1 cellular context compared by ENCODE assay signal in the genomic region with DNA sequence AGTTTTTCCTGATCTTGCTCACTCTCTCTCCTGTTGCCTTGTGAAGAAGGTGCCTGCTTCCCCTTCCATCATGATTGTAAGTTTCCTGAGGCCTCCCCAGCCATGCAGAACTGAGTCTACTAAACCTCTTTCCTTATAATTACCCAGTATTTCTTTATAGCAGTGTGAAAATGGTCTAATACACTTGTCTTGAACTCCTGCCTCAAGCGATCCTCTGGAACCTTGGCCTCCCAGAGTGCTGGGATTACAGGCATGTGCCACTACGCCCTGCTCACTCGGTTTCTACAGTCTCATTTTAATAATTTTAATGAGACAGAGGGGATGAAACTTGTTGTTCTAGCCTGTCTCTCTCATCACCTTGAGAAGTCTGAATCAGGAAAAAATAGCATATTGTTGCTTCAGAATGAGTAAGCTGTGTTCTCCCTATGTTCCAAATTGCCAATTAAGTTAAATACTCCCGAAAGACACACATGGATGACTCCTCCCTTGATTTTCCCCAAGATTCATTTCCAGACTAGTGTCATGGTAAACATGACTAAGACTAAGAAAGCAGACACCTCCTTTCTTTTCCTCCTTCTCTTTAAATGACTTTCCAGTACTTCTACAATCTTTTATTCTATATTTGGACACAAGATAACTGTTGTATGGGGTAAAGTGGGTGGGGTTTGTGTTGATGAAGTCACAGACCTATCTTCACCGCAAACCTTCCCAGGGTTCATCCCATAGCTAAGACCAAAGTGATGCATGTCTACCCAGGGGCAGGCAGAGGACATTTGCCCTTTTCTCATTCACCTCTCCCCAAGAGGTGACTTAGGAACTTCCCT.
TF ChIP-seq lines count a peak whose summit lies in the region.

No MANE protein-coding gene starts in this region.

TF ChIP-seq in GM12878, 131 proteins besides CTCF, POLR2A, EP300 and RAD21 (continues in another document):
- TF ChIP-seq MTA2 (IDR thresholded peaks at IDR 0.05; ENCODE audit: low read depth) (peak; percentile 99), SPI1 (IDR thresholded peaks at IDR 0.05; ENCODE audit: borderline replicate concordance, insufficient read depth, low read depth, low read length) (no peak), ZZZ3 (IDR thresholded peaks at IDR 0.05; ENCODE audit: control insufficient read depth, insufficient read length, low read depth) (no peak), IKZF2 (IDR thresholded peaks at IDR 0.05) (peak; percentile 99 to 100), CHD1 (IDR thresholded peaks at IDR 0.05; ENCODE audit: low read depth, low read length) (no peak), MYC (IDR thresholded peaks at IDR 0.05; ENCODE audit: insufficient read depth, insufficient read length, insufficient replicate concordance, low read length, severe bottlenecking) (no peak), JUNB (IDR thresholded peaks at IDR 0.05) (peak; percentile 100), HCFC1 (IDR thresholded peaks at IDR 0.05; ENCODE audit: low read length) (no peak), PAX5 (IDR thresholded peaks at IDR 0.05; ENCODE audit: borderline replicate concordance, low read depth, low read length) (peak; percentile 83), ZBED1 (IDR thresholded peaks at IDR 0.05; ENCODE audit: borderline replicate concordance) (peak; percentile 94), NFYA (IDR thresholded peaks at IDR 0.05; ENCODE audit: borderline replicate concordance, low read depth, low read length) (no peak), CEBPB (IDR thresholded peaks at IDR 0.05; ENCODE audit: borderline replicate concordance in 1 of 2, low read depth in 2 of 2, low read length in 2 of 2) (peak in 1 of 2 experiments; percentile 86; a peak in 1 of 4 replicates), BACH1 (IDR thresholded peaks at IDR 0.05; ENCODE audit: borderline replicate concordance) (peak; percentile 90; the same call in 1 of the 2 replicates), NR2F1 (conservative IDR thresholded peaks at IDR 0.05) (peak; percentile 90), ZNF274 (IDR thresholded peaks at IDR 0.05; ENCODE audit: insufficient read depth, insufficient read length) (no peak), TCF3 (IDR thresholded peaks at IDR 0.05; ENCODE audit: borderline replicate concordance, insufficient read depth, low read depth, low read length) (0 out of 2 replicates have a peak, but pooled peaks have one; percentile 51), NRF1 (conservative IDR thresholded peaks at IDR 0.05; ENCODE audit: low read depth, low read length) (no peak), YBX1 (IDR thresholded peaks at IDR 0.05) (no peak)
- TF ChIP-seq, protein P1, sequence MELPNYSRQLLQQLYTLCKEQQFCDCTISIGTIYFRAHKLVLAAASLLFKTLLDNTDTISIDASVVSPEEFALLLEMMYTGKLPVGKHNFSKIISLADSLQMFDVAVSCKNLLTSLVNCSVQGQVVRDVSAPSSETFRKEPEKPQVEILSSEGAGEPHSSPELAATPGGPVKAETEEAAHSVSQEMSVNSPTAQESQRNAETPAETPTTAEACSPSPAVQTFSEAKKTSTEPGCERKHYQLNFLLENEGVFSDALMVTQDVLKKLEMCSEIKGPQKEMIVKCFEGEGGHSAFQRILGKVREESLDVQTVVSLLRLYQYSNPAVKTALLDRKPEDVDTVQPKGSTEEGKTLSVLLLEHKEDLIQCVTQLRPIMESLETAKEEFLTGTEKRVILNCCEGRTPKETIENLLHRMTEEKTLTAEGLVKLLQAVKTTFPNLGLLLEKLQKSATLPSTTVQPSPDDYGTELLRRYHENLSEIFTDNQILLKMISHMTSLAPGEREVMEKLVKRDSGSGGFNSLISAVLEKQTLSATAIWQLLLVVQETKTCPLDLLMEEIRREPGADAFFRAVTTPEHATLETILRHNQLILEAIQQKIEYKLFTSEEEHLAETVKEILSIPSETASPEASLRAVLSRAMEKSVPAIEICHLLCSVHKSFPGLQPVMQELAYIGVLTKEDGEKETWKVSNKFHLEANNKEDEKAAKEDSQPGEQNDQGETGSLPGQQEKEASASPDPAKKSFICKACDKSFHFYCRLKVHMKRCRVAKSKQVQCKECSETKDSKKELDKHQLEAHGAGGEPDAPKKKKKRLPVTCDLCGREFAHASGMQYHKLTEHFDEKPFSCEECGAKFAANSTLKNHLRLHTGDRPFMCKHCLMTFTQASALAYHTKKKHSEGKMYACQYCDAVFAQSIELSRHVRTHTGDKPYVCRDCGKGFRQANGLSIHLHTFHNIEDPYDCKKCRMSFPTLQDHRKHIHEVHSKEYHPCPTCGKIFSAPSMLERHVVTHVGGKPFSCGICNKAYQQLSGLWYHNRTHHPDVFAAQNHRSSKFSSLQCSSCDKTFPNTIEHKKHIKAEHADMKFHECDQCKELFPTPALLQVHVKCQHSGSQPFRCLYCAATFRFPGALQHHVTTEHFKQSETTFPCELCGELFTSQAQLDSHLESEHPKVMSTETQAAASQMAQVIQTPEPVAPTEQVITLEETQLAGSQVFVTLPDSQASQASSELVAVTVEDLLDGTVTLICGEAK (IDR thresholded peaks at IDR 0.05; ENCODE audit: borderline replicate concordance): no peak
- TF ChIP-seq, protein P2, sequence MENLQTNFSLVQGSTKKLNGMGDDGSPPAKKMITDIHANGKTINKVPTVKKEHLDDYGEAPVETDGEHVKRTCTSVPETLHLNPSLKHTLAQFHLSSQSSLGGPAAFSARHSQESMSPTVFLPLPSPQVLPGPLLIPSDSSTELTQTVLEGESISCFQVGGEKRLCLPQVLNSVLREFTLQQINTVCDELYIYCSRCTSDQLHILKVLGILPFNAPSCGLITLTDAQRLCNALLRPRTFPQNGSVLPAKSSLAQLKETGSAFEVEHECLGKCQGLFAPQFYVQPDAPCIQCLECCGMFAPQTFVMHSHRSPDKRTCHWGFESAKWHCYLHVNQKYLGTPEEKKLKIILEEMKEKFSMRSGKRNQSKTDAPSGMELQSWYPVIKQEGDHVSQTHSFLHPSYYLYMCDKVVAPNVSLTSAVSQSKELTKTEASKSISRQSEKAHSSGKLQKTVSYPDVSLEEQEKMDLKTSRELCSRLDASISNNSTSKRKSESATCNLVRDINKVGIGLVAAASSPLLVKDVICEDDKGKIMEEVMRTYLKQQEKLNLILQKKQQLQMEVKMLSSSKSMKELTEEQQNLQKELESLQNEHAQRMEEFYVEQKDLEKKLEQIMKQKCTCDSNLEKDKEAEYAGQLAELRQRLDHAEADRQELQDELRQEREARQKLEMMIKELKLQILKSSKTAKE (IDR thresholded peaks at IDR 0.05; ENCODE audit: low read depth, poor library complexity, severe bottlenecking): peak; percentile 97
- TF ChIP-seq, protein P3, sequence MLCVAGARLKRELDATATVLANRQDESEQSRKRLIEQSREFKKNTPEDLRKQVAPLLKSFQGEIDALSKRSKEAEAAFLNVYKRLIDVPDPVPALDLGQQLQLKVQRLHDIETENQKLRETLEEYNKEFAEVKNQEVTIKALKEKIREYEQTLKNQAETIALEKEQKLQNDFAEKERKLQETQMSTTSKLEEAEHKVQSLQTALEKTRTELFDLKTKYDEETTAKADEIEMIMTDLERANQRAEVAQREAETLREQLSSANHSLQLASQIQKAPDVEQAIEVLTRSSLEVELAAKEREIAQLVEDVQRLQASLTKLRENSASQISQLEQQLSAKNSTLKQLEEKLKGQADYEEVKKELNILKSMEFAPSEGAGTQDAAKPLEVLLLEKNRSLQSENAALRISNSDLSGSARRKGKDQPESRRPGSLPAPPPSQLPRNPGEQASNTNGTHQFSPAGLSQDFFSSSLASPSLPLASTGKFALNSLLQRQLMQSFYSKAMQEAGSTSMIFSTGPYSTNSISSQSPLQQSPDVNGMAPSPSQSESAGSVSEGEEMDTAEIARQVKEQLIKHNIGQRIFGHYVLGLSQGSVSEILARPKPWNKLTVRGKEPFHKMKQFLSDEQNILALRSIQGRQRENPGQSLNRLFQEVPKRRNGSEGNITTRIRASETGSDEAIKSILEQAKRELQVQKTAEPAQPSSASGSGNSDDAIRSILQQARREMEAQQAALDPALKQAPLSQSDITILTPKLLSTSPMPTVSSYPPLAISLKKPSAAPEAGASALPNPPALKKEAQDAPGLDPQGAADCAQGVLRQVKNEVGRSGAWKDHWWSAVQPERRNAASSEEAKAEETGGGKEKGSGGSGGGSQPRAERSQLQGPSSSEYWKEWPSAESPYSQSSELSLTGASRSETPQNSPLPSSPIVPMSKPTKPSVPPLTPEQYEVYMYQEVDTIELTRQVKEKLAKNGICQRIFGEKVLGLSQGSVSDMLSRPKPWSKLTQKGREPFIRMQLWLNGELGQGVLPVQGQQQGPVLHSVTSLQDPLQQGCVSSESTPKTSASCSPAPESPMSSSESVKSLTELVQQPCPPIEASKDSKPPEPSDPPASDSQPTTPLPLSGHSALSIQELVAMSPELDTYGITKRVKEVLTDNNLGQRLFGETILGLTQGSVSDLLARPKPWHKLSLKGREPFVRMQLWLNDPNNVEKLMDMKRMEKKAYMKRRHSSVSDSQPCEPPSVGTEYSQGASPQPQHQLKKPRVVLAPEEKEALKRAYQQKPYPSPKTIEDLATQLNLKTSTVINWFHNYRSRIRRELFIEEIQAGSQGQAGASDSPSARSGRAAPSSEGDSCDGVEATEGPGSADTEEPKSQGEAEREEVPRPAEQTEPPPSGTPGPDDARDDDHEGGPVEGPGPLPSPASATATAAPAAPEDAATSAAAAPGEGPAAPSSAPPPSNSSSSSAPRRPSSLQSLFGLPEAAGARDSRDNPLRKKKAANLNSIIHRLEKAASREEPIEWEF (IDR thresholded peaks at IDR 0.05; ENCODE audit: insufficient replicate concordance, low read depth, low read length): no peak
- TF ChIP-seq, protein P4, sequence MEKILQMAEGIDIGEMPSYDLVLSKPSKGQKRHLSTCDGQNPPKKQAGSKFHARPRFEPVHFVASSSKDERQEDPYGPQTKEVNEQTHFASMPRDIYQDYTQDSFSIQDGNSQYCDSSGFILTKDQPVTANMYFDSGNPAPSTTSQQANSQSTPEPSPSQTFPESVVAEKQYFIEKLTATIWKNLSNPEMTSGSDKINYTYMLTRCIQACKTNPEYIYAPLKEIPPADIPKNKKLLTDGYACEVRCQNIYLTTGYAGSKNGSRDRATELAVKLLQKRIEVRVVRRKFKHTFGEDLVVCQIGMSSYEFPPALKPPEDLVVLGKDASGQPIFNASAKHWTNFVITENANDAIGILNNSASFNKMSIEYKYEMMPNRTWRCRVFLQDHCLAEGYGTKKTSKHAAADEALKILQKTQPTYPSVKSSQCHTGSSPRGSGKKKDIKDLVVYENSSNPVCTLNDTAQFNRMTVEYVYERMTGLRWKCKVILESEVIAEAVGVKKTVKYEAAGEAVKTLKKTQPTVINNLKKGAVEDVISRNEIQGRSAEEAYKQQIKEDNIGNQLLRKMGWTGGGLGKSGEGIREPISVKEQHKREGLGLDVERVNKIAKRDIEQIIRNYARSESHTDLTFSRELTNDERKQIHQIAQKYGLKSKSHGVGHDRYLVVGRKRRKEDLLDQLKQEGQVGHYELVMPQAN (conservative IDR thresholded peaks at IDR 0.05): no peak
- TF ChIP-seq, protein P5, sequence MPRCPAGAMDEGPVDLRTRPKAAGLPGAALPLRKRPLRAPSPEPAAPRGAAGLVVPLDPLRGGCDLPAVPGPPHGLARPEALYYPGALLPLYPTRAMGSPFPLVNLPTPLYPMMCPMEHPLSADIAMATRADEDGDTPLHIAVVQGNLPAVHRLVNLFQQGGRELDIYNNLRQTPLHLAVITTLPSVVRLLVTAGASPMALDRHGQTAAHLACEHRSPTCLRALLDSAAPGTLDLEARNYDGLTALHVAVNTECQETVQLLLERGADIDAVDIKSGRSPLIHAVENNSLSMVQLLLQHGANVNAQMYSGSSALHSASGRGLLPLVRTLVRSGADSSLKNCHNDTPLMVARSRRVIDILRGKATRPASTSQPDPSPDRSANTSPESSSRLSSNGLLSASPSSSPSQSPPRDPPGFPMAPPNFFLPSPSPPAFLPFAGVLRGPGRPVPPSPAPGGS (IDR thresholded peaks at IDR 0.05; ENCODE audit: borderline replicate concordance, insufficient read depth, low read depth, low read length, poor library complexity, severe bottlenecking): peak; percentile 91
- TF ChIP-seq, protein P6, sequence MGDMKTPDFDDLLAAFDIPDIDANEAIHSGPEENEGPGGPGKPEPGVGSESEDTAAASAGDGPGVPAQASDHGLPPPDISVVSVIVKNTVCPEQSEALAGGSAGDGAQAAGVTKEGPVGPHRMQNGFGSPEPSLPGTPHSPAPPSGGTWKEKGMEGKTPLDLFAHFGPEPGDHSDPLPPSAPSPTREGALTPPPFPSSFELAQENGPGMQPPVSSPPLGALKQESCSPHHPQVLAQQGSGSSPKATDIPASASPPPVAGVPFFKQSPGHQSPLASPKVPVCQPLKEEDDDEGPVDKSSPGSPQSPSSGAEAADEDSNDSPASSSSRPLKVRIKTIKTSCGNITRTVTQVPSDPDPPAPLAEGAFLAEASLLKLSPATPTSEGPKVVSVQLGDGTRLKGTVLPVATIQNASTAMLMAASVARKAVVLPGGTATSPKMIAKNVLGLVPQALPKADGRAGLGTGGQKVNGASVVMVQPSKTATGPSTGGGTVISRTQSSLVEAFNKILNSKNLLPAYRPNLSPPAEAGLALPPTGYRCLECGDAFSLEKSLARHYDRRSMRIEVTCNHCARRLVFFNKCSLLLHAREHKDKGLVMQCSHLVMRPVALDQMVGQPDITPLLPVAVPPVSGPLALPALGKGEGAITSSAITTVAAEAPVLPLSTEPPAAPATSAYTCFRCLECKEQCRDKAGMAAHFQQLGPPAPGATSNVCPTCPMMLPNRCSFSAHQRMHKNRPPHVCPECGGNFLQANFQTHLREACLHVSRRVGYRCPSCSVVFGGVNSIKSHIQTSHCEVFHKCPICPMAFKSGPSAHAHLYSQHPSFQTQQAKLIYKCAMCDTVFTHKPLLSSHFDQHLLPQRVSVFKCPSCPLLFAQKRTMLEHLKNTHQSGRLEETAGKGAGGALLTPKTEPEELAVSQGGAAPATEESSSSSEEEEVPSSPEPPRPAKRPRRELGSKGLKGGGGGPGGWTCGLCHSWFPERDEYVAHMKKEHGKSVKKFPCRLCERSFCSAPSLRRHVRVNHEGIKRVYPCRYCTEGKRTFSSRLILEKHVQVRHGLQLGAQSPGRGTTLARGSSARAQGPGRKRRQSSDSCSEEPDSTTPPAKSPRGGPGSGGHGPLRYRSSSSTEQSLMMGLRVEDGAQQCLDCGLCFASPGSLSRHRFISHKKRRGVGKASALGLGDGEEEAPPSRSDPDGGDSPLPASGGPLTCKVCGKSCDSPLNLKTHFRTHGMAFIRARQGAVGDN (IDR thresholded peaks at IDR 0.05): 0 out of 2 replicates have a peak, but pooled peaks have one; percentile 16
- TF ChIP-seq, protein P7, sequence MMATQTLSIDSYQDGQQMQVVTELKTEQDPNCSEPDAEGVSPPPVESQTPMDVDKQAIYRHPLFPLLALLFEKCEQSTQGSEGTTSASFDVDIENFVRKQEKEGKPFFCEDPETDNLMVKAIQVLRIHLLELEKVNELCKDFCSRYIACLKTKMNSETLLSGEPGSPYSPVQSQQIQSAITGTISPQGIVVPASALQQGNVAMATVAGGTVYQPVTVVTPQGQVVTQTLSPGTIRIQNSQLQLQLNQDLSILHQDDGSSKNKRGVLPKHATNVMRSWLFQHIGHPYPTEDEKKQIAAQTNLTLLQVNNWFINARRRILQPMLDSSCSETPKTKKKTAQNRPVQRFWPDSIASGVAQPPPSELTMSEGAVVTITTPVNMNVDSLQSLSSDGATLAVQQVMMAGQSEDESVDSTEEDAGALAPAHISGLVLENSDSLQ (IDR thresholded peaks at IDR 0.05): peak; percentile 35; the same call in 1 of the 2 replicates
- TF ChIP-seq, protein P8, sequence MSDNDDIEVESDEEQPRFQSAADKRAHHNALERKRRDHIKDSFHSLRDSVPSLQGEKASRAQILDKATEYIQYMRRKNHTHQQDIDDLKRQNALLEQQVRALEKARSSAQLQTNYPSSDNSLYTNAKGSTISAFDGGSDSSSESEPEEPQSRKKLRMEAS (IDR thresholded peaks at IDR 0.05; ENCODE audit: low read depth, low read length): no peak
